9 cellular contexts compared by ENCODE assay signal in genomic region chr1:151145158-151146071, GRCh38. TPM values are rescaled to one million over a fixed set of nuclear protein-coding genes. Genes with fewer than 3 reads are reported as not detected.
A peak's percentile ranks its signal among the peaks of the same experiment; 100 is the strongest.
DNase-seq lines count a peak whose midpoint lies in the region; ATAC-seq, FAIRE-seq and TF ChIP-seq lines count a peak whose summit lies in the region.
"Had no signal": no experiment of that assay in that cellular context is flagged by ENCODE, and none has a peak within 500 bp of the region (broad histone marks: within the 10 kb centered on the region; RNA-seq: fewer than 3 reads in every experiment).

No MANE protein-coding gene starts in this region.

- peak overlapping the region; percentile 93 for H3K4me3 Mint-ChIP-seq in T-helper 1 cell treated with Interleukin-12 subunit alpha and Interleukin-12 subunit beta and Interleukin-4 antibody, amounts not matched to agents 30 μg/mL and 1 μg/mL, for 36 hours

- TF ChIP-seq CTCF in pancreas (IDR thresholded peaks at IDR 0.05) = no peak
- TF ChIP-seq CTCF in GM13976 (IDR thresholded peaks at IDR 0.05; ENCODE audit: borderline replicate concordance, control extremely low read depth, extremely low read depth, insufficient read depth, missing control alignments) = no peak

- peak; percentile 10 to 26 (median 18) for ATAC-seq in pancreas
- no peak for ATAC-seq in HG03025 (IDR thresholded peaks at IDR 0.05; ENCODE audit: low FRiP score, unreplicated experiment)
- ATAC-seq in HG02759 (IDR thresholded peaks at IDR 0.05; ENCODE audit: unreplicated experiment) = no peak

- peaks cover 11% of the 10 kb centered on the region for H3K4me1 Mint-ChIP-seq in T-helper 1 cell treated with Interleukin-12 subunit alpha and Interleukin-12 subunit beta and Interleukin-4 antibody, amounts not matched to agents 30 μg/mL and 1 μg/mL, for 36 hours (ENCODE audit: low read depth)

- H3K4me1 ChIP-seq in pancreas = peaks cover 0 to 6% (median 0%) of the 10 kb centered on the region in 3 donors

- peaks cover 20% of the 10 kb centered on the region for H3K27me3 Mint-ChIP-seq in T-helper 1 cell treated with Interleukin-12 subunit alpha and Interleukin-12 subunit beta and Interleukin-4 antibody, amounts not matched to agents 30 μg/mL and 1 μg/mL, for 36 hours (ENCODE audit: low read depth)

- no peak overlapping the region for H3K27ac ChIP-seq in pancreas

- H3K9me3 Mint-ChIP-seq in T-helper 1 cell treated with Interleukin-12 subunit alpha and Interleukin-12 subunit beta and Interleukin-4 antibody, amounts not matched to agents 30 μg/mL and 1 μg/mL, for 36 hours = no peaks in the 10 kb centered on the region

- intact Hi-C loops in head of caudate nucleus (cut with DNase I) = no loop called here
- intact Hi-C loops in pancreas (cut with DNase I) = no loop called here

- H3K4me3 ChIP-seq in pancreas = peak overlapping the region; percentile 35 to 88 (median 58)

- no peaks in the 10 kb centered on the region for H3K9me3 ChIP-seq in pancreas

- in situ Hi-C loops in GM13976 (cut with MboI; ENCODE audit: low sequenced_read_pairs, unreplicated experiment) = no loop called here

- H3K36me3 Mint-ChIP-seq in T-helper 1 cell treated with Interleukin-12 subunit alpha and Interleukin-12 subunit beta and Interleukin-4 antibody, amounts not matched to agents 30 μg/mL and 1 μg/mL, for 36 hours (ENCODE audit: low read depth) = peaks cover 2% of the 10 kb centered on the region

- no peaks in the 10 kb centered on the region for H3K27me3 ChIP-seq in pancreas

- WGBS in pancreas, 2 donors = 41 to 44% methylated on average over 45 to 46 of the region's 46 CpGs

- no peak overlapping the region for H3K27ac Mint-ChIP-seq in T-helper 1 cell treated with Interleukin-12 subunit alpha and Interleukin-12 subunit beta and Interleukin-4 antibody, amounts not matched to agents 30 μg/mL and 1 μg/mL, for 36 hours

- no peak for DNase-seq in T-helper 1 cell
- DNase-seq in activated T-cell treated with anti-CD3 and anti-CD28 coated beads, Interleukin-2, amount 50 U/mL, for 48 hours = peak; percentile 57
- DNase-seq in head of caudate nucleus = peak in 25 of 42 donors; percentile 21 to 64 (median 37)
- DNase-seq in pancreas = peak in 2 of 6 donors; percentile 43 to 75
- no peak for DNase-seq in GM13976 (ENCODE audit: low spot score)

- no peak for FAIRE-seq in pancreas (lab: Jason Lieb, UNC)

- no peaks in the 10 kb centered on the region for H3K36me3 ChIP-seq in pancreas

RNA-seq across cellular contexts. Expression of gene SEMA6C, which starts 1.0 kb away (rescaled TPM):
- 1 to 10 TPM in 5 of 6 donors, under 1 TPM in 1; 0.47 to 4.3 (median 1.9) TPM for total RNA-seq in pancreas
- polyA plus RNA-seq in pancreas = 10 to 100 TPM; 18.0 to 24.1 TPM

RNA-seq across cellular contexts. Expression of gene TNFAIP8L2, which starts 11.0 kb away (rescaled TPM):
- total RNA-seq in pancreas = 1 to 10 TPM in 3 of 6 donors, under 1 TPM in 3; 0.16 to 3.8 (median 0.90) TPM
- polyA plus RNA-seq in pancreas = 1 to 10 TPM; 1.3 to 2.9 TPM
- total RNA-seq: Daoy had no signal

RNA-seq across cellular contexts. Expression of gene LYSMD1, which starts 20.3 kb away (rescaled TPM):
- total RNA-seq in pancreas = 1 to 10 TPM; 1.8 to 5.5 (median 3.4) TPM
- polyA plus RNA-seq in pancreas = 1 to 10 TPM; 4.3 to 4.5 TPM

RNA-seq across cellular contexts. Expression of gene SCNM1, which starts 20.5 kb away (rescaled TPM):
- 10 to 100 TPM in 3 of 6 donors, 1 to 10 TPM in 3; 7.7 to 18.1 (median 9.9) TPM for total RNA-seq in pancreas
- 10 to 100 TPM; 28.9 to 33.7 TPM for polyA plus RNA-seq in pancreas

RNA-seq across cellular contexts. Expression of gene TMOD4, which starts 30.4 kb away (rescaled TPM):
- under 1 TPM in 4 of 6 donors, not detected in 2; 0.47 to 0.81 (median 0.56) TPM for total RNA-seq in pancreas
- not detected for polyA plus RNA-seq in pancreas

Comparison
In these comparisons a context has a peak if more than half of its experiments do, and no peak if none do; other contexts are left out.
1. DNase-seq: peak in activated T-cell treated with anti-CD3 and anti-CD28 coated beads, Interleukin-2, amount 50 U/mL, for 48 hours (2 of 2) and head of caudate nucleus (25 of 42); none in T-helper 1 cell (0 of 5) and GM13976 (single experiment).
2. ATAC-seq: peak in pancreas (4 of 4); none in HG03025 (single experiment) and HG02759 (single experiment).